Comparison of ENCODE assay signal across 1 cellular context in genomic region chr9:116303270-116303904, GRCh38.
TF ChIP-seq lines count a peak whose summit lies in the region.

No MANE protein-coding gene starts in this region.

TF ChIP-seq in GM23338, 12 proteins besides CTCF, POLR2A, EP300 and RAD21 (continued from another document):
- TF ChIP-seq ZNF462 (CRISPR knock-in tag; IDR thresholded peaks at IDR 0.05) (no peak), JUNB (IDR thresholded peaks at IDR 0.05; ENCODE audit: unreplicated experiment) (no peak), EZH2phosphoT487 (IDR thresholded peaks at IDR 0.05; ENCODE audit: unreplicated experiment) (no peak)
